1 cellular context compared by ENCODE assay signal in the genomic region with DNA sequence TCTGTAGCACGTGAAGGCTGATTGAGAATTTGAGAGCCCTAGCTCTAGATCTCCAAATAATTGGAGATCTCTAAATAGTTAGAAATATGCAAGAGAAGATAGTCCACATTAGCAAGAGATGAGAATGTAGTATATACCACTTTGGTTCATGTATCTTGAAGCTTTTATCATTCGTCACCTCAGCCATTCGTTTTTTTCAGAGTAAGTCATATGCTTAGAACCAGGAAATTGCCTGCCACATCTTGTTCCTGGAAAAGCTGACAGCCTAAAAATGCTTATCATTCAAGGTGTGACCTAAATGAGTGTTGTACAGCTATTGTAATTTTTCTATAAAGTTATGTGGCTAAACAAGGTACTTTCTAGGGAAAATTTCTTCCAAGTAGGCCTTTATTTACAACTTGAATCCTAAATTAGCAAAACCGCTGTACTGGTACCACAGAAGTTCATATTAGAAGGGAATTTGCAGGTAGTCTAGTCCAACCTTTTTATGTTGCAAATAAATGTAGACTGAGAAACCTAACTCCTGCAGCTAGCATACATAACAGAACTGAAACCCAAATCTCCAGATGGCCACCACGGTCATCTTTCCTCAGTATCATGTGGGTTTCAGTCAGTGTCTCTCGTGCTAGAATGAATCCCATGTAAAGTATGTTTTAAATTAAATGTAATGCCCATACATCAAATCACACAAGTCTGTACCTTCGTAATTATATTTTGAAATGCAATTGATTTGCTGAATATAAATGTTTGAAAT.
TF ChIP-seq lines count a peak whose summit lies in the region.

No MANE protein-coding gene starts in this region.

TF ChIP-seq in SK-N-SH, 30 proteins besides CTCF, POLR2A, EP300 and RAD21 (continued from another document):
- TF ChIP-seq, protein P1, sequence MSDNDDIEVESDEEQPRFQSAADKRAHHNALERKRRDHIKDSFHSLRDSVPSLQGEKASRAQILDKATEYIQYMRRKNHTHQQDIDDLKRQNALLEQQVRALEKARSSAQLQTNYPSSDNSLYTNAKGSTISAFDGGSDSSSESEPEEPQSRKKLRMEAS (IDR thresholded peaks at IDR 0.05; ENCODE audit: low read depth): no peak
- TF ChIP-seq NRF1 (IDR thresholded peaks at IDR 0.05; ENCODE audit: low read depth, low read length) (no peak), TAF1 (IDR thresholded peaks at IDR 0.05; ENCODE audit: borderline replicate concordance, low read depth, low read length) (no peak)
- TF ChIP-seq, protein P2, sequence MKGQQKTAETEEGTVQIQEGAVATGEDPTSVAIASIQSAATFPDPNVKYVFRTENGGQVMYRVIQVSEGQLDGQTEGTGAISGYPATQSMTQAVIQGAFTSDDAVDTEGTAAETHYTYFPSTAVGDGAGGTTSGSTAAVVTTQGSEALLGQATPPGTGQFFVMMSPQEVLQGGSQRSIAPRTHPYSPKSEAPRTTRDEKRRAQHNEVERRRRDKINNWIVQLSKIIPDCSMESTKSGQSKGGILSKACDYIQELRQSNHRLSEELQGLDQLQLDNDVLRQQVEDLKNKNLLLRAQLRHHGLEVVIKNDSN (IDR thresholded peaks at IDR 0.05; ENCODE audit: borderline replicate concordance, low read depth): no peak
TF ChIP-seq in SK-N-SH: peak in this region for 0.
